ENCODE assay signal across 14 cellular contexts in the genomic region with DNA sequence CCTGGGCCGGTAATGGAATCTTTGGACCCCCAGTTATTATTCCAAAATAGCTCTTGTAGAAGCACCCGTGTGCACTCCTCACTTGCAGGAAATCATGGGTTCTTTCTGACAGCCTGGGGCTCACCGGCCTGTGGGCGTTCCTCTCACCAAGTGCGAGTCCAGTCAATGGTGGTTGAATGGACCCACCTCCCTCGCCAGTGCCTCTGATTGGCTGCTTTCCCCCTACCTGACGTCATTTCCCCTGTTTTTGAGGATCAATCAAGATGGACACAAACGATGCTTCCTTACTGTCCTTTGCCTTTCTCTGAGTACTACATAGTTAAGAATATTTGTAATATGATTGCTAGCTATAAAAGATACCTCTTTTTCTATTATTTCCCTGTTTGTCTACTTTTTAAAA. TPM values are rescaled to one million over a fixed set of nuclear protein-coding genes. Genes with fewer than 3 reads are reported as not detected.
A peak's percentile ranks its signal among the peaks of the same experiment; 100 is the strongest.
DNase-seq lines count a peak whose midpoint lies in the region; FAIRE-seq and TF ChIP-seq lines count a peak whose summit lies in the region.
"Had no signal": no experiment of that assay in that cellular context is flagged by ENCODE, and none has a peak within 500 bp of the region (broad histone marks: within the 10 kb centered on the region; RNA-seq: fewer than 3 reads in every experiment).

No MANE protein-coding gene starts in this region.

- TF ChIP-seq CTCF in foreskin fibroblast (IDR thresholded peaks at IDR 0.05; ENCODE audit: low read depth, low read length), result no peak

- H3K9me3 ChIP-seq in small intestine (ENCODE audit: control insufficient read depth, low read depth), result no peaks in the 10 kb centered on the region
- H3K9me3 ChIP-seq: HAP-1 had no signal

- 78 to 89% (median 86%) methylated on average over 8 of the region's 8 CpGs for WGBS in small intestine, 3 donors

- no peaks in the 10 kb centered on the region for H3K27me3 ChIP-seq in small intestine (ENCODE audit: control insufficient read depth in 2 of 2, insufficient read depth in 2 of 2, low read length in 2 of 2)

- no peaks in the 10 kb centered on the region for H3K36me3 ChIP-seq in small intestine (ENCODE audit: control insufficient read depth in 2 of 2, insufficient read depth in 2 of 2, low read length in 2 of 2)
- H3K36me3 ChIP-seq: HAP-1 had no signal

- peak overlapping the region; percentile 48 for H3K27ac ChIP-seq in caudate nucleus (ENCODE audit: low read depth, low read length)
- H3K27ac ChIP-seq in substantia nigra (ENCODE audit: low read depth, low read length, poor library complexity, severe bottlenecking), result peak overlapping the region; percentile 43
- no peak overlapping the region for H3K27ac ChIP-seq in small intestine (ENCODE audit: low read depth in 1 of 2, low read length in 1 of 2)
- H3K27ac ChIP-seq: C4-2B, RWPE1 had no signal

- no peak for FAIRE-seq in small intestine (lab: Jason Lieb, UNC)
- FAIRE-seq: GM19239 had no signal

- intact Hi-C loops in cardiac septum (cut with DNase I), result no loop called here

- DNase-seq in NCI-H2227 (lab: John Stamatoyannopoulos, UW; ENCODE audit: unreplicated experiment) (peak; percentile 47), RPMI7951 (ENCODE audit: low read depth) (peak; percentile 18), caudate nucleus (lab: John Stamatoyannopoulos, UW) (peak in 7 of 61 donors; percentile 4 to 73 (median 26)), substantia nigra (lab: John Stamatoyannopoulos, UW) (peak in 14 of 49 donors; percentile 25 to 66 (median 39)), cardiac septum (ENCODE audit: low spot score) (no peak), foreskin fibroblast (no peak), small intestine (no peak)
- DNase-seq: NCI-H2081, SW 1271 had no signal

- H3K4me3 ChIP-seq in foreskin fibroblast (ENCODE audit: low read depth in 1 of 2, low read length in 2 of 2), result no peak overlapping the region
- H3K4me3 ChIP-seq in small intestine (ENCODE audit: low read depth in 1 of 2, low read length in 2 of 2), result no peak overlapping the region
- H3K4me3 ChIP-seq: HAP-1 had no signal

- no peaks in the 10 kb centered on the region for H3K4me1 ChIP-seq in small intestine (ENCODE audit: control insufficient read depth in 2 of 2, insufficient read depth in 1 of 2, low read depth in 1 of 2, low read length in 1 of 2)
- H3K4me1 ChIP-seq: HAP-1 had no signal

RNA-seq across cellular contexts. Expression of a gene that starts 18.1 kb away (rescaled TPM):
- total RNA-seq in RPMI7951 (2014; rRNA removed; shearing (Covaris generic)), result not detected in 2 replicates
- total RNA-seq in cardiac septum, result 0.08 TPM
- polyA plus RNA-seq in small intestine, result under 1 TPM in 2 of 3 donors, not detected in 1; under 0.01 to 0.09 TPM
- total RNA-seq: HT-29 had no signal

Comparison
In these comparisons a context has a peak if more than half of its experiments do, and no peak if none do; other contexts are left out.
1. DNase-seq: peak in NCI-H2227 (single experiment) and RPMI7951 (single experiment); none in cardiac septum (single experiment), foreskin fibroblast (0 of 2) and small intestine (single experiment).
2. H3K27ac ChIP-seq: peak in caudate nucleus (single experiment) and substantia nigra (single experiment); none in small intestine (0 of 2).